In the genomic region with DNA sequence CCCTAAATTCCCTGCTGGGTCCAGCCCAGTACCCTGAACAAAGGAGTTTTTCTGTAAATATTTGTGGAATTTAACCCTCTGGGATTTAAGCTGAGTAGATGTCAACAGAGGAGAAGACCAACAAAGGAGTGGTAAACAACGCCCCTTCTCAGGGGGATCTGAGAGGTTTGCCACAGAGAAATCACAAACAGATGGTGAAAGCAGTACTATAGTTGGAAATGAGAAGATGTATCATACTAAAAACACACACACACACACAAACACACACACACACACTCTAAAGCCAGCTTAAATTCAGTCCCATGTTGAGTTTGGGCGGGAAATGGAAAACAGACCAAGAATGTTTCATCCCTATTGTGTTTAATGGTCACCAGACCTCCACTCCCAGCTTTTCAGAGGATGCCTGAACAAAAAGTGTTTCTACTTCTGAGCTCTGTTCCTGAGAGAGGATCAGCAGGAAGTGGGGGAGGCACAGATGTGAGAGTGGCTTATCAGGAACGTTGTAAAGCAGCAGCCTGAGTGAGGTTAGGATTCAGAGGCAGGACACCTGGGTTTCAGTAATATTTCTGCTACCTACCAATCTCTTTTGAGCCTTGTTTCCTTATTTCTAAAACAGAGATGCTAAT, we compare ENCODE assay signal across 11 cellular contexts. TPM values are rescaled to one million over a fixed set of nuclear protein-coding genes. Genes with fewer than 3 reads are reported as not detected.
DNase-seq lines count a peak whose midpoint lies in the region; ATAC-seq and TF ChIP-seq lines count a peak whose summit lies in the region.
"Had no signal": no experiment of that assay in that cellular context is flagged by ENCODE, and none has a peak within 500 bp of the region (broad histone marks: within the 10 kb centered on the region; RNA-seq: fewer than 3 reads in every experiment).

No MANE protein-coding gene starts in this region.

- peaks cover 34% of the 10 kb centered on the region for H3K36me3 Mint-ChIP-seq in activated naive CD8-positive, alpha-beta T cell treated with anti-CD3 and anti-CD28 coated beads, Interleukin-2, amount 50 U/mL, for 24 hours (ENCODE audit: low read depth)

- peaks cover 11% of the 10 kb centered on the region for H3K4me1 ChIP-seq in mucosa of descending colon (ENCODE audit: low read depth)

- H3K27me3 Mint-ChIP-seq in activated naive CD8-positive, alpha-beta T cell treated with anti-CD3 and anti-CD28 coated beads, Interleukin-2, amount 50 U/mL, for 24 hours = no peaks in the 10 kb centered on the region

- no peak for TF ChIP-seq CTCF in mucosa of descending colon (IDR thresholded peaks at IDR 0.05)

- H3K9me3 ChIP-seq in KOPT-K1 (ENCODE audit: insufficient read depth, low read length, poor library complexity, severe bottlenecking) = no peaks in the 10 kb centered on the region
- no peaks in the 10 kb centered on the region for H3K9me3 ChIP-seq in mucosa of descending colon

- peaks cover 4% of the 10 kb centered on the region; the same call in 1 of the 2 replicates for H3K36me3 ChIP-seq in KOPT-K1 (ENCODE audit: insufficient read depth, low read length)
- H3K36me3 ChIP-seq in mucosa of descending colon (ENCODE audit: low read depth) = no peaks in the 10 kb centered on the region

- DNase-seq in DMS53 treated with DMSO at 0.1 percent for 48 hours (lab: John Stamatoyannopoulos, UW; ENCODE audit: unreplicated experiment) = peak; percentile 1
- DNase-seq in activated naive CD8-positive, alpha-beta T cell treated with anti-CD3 and anti-CD28 coated beads, Interleukin-2, amount 50 U/mL, for 24 hours = no peak
- no peak for DNase-seq in mucosa of descending colon
- no peak for DNase-seq in effector CD8-positive, alpha-beta T cell (lab: John Stamatoyannopoulos, UW)
- no peak for DNase-seq in stimulated activated CD4-positive, alpha-beta T cell treated with anti-CD3 and anti-CD28 coated beads, Interleukin-12 subunit alpha, Interleukin-12 subunit beta, amount 100 ng/mL, for 4 hours
- DNase-seq: central memory CD4-positive, alpha-beta T cell; NCI-H526 treated with DMSO at 0.1 percent for 48 hours had no signal

- no peaks in the 10 kb centered on the region for H3K9me3 Mint-ChIP-seq in activated naive CD8-positive, alpha-beta T cell treated with anti-CD3 and anti-CD28 coated beads, Interleukin-2, amount 50 U/mL, for 24 hours

- H3K4me3 Mint-ChIP-seq in activated naive CD8-positive, alpha-beta T cell treated with anti-CD3 and anti-CD28 coated beads, Interleukin-2, amount 50 U/mL, for 24 hours = peak overlapping the region; percentile 94

- peak overlapping the region; percentile 98 for H3K27ac Mint-ChIP-seq in activated naive CD8-positive, alpha-beta T cell treated with anti-CD3 and anti-CD28 coated beads, Interleukin-2, amount 50 U/mL, for 24 hours

- peak overlapping the region; percentile 93 for H3K27ac ChIP-seq in KOPT-K1 (ENCODE audit: low read depth, low read length, poor library complexity, severe bottlenecking)

- intact Hi-C loops in mucosa of descending colon (cut with DNase I, micrococcal nuclease) = no loop called here

- H3K4me1 Mint-ChIP-seq in activated naive CD8-positive, alpha-beta T cell treated with anti-CD3 and anti-CD28 coated beads, Interleukin-2, amount 50 U/mL, for 24 hours = peaks cover 72% of the 10 kb centered on the region

- ATAC-seq in activated naive CD8-positive, alpha-beta T cell treated with anti-CD3 and anti-CD28 coated beads, Interleukin-2, amount 50 U/mL, for 24 hours = no peak
- ATAC-seq in mucosa of descending colon = peak; percentile 58
- no peak for ATAC-seq in GM19351 (IDR thresholded peaks at IDR 0.05; ENCODE audit: unreplicated experiment)
- ATAC-seq in HG03159 (IDR thresholded peaks at IDR 0.05; ENCODE audit: unreplicated experiment) = no peak

- no peak overlapping the region for H3K4me3 ChIP-seq in mucosa of descending colon

RNA-seq across cellular contexts. Expression of gene BIN2, which starts 3.2 kb away (rescaled TPM):
- total RNA-seq in mucosa of descending colon = 1 to 10 TPM; 5.6 to 9.8 (median 7.3) TPM
- total RNA-seq: renal cortical epithelial cell had no signal

RNA-seq across cellular contexts. Expression of gene CELA1, which starts 25.7 kb away (rescaled TPM):
- total RNA-seq in mucosa of descending colon = not detected
- total RNA-seq: renal cortical epithelial cell had no signal

RNA-seq across cellular contexts. Expression of gene SMAGP, which starts 50.6 kb away (rescaled TPM):
- total RNA-seq in mucosa of descending colon = 10 to 100 TPM; 35.0 to 88.6 (median 85.6) TPM
